1 cellular context compared by ENCODE assay signal in the genomic region with DNA sequence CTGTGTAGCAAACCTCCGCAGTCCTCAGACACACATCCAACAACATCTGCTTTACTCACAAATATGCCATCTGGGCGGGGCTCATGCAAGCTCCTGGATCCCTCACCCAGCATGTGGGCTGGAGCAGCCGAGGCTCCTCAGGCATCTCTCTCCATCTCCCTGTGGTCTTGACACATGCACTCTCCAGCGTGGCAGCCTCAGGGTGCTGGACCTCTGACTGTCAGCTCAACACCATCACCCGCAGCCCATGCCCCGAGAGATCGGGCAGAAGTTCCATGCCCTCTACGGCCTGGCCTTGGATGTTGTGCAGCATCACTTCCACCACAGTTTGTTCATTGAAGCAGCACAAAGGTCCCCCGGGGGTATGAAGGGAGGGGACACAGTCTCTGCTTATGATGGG.
TF ChIP-seq lines count a peak whose summit lies in the region.

No MANE protein-coding gene starts in this region.

TF ChIP-seq in GM23338, 12 proteins besides CTCF, POLR2A, EP300 and RAD21:
- TF ChIP-seq, protein P1, sequence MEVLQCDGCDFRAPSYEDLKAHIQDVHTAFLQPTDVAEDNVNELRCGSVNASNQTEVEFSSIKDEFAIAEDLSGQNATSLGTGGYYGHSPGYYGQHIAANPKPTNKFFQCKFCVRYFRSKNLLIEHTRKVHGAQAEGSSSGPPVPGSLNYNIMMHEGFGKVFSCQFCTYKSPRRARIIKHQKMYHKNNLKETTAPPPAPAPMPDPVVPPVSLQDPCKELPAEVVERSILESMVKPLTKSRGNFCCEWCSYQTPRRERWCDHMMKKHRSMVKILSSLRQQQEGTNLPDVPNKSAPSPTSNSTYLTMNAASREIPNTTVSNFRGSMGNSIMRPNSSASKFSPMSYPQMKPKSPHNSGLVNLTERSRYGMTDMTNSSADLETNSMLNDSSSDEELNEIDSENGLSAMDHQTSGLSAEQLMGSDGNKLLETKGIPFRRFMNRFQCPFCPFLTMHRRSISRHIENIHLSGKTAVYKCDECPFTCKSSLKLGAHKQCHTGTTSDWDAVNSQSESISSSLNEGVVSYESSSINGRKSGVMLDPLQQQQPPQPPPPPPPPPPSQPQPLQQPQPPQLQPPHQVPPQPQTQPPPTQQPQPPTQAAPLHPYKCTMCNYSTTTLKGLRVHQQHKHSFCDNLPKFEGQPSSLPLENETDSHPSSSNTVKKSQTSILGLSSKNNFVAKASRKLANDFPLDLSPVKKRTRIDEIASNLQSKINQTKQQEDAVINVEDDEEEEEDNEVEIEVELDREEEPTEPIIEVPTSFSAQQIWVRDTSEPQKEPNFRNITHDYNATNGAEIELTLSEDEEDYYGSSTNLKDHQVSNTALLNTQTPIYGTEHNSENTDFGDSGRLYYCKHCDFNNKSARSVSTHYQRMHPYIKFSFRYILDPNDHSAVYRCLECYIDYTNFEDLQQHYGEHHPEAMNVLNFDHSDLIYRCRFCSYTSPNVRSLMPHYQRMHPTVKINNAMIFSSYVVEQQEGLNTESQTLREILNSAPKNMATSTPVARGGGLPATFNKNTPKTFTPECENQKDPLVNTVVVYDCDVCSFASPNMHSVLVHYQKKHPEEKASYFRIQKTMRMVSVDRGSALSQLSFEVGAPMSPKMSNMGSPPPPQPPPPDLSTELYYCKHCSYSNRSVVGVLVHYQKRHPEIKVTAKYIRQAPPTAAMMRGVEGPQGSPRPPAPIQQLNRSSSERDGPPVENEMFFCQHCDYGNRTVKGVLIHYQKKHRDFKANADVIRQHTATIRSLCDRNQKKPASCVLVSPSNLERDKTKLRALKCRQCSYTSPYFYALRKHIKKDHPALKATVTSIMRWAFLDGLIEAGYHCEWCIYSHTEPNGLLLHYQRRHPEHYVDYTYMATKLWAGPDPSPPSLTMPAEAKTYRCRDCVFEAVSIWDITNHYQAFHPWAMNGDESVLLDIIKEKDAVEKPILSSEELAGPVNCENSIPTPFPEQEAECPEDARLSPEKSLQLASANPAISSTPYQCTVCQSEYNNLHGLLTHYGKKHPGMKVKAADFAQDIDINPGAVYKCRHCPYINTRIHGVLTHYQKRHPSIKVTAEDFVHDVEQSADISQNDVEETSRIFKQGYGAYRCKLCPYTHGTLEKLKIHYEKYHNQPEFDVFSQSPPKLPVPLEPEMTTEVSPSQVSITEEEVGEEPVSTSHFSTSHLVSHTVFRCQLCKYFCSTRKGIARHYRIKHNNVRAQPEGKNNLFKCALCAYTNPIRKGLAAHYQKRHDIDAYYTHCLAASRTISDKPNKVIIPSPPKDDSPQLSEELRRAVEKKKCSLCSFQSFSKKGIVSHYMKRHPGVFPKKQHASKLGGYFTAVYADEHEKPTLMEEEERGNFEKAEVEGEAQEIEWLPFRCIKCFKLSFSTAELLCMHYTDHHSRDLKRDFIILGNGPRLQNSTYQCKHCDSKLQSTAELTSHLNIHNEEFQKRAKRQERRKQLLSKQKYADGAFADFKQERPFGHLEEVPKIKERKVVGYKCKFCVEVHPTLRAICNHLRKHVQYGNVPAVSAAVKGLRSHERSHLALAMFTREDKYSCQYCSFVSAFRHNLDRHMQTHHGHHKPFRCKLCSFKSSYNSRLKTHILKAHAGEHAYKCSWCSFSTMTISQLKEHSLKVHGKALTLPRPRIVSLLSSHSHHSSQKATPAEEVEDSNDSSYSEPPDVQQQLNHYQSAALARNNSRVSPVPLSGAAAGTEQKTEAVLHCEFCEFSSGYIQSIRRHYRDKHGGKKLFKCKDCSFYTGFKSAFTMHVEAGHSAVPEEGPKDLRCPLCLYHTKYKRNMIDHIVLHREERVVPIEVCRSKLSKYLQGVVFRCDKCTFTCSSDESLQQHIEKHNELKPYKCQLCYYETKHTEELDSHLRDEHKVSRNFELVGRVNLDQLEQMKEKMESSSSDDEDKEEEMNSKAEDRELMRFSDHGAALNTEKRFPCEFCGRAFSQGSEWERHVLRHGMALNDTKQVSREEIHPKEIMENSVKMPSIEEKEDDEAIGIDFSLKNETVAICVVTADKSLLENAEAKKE (CRISPR knock-in tag; IDR thresholded peaks at IDR 0.05) = no peak
- TF ChIP-seq ZNF331 (CRISPR knock-in tag; IDR thresholded peaks at IDR 0.05; ENCODE audit: low read depth) (no peak), EZH2phosphoT487 (IDR thresholded peaks at IDR 0.05; ENCODE audit: unreplicated experiment) (no peak), ZNF114 (CRISPR knock-in tag; IDR thresholded peaks at IDR 0.05) (no peak), NANOG (IDR thresholded peaks at IDR 0.05; ENCODE audit: borderline replicate concordance) (no peak), STAT1 (IDR thresholded peaks at IDR 0.05; ENCODE audit: unreplicated experiment) (no peak), CREB1 (CRISPR knock-in tag; IDR thresholded peaks at IDR 0.05; ENCODE audit: low read depth) (no peak), JUNB (IDR thresholded peaks at IDR 0.05; ENCODE audit: unreplicated experiment) (no peak)
- TF ChIP-seq, protein P2, sequence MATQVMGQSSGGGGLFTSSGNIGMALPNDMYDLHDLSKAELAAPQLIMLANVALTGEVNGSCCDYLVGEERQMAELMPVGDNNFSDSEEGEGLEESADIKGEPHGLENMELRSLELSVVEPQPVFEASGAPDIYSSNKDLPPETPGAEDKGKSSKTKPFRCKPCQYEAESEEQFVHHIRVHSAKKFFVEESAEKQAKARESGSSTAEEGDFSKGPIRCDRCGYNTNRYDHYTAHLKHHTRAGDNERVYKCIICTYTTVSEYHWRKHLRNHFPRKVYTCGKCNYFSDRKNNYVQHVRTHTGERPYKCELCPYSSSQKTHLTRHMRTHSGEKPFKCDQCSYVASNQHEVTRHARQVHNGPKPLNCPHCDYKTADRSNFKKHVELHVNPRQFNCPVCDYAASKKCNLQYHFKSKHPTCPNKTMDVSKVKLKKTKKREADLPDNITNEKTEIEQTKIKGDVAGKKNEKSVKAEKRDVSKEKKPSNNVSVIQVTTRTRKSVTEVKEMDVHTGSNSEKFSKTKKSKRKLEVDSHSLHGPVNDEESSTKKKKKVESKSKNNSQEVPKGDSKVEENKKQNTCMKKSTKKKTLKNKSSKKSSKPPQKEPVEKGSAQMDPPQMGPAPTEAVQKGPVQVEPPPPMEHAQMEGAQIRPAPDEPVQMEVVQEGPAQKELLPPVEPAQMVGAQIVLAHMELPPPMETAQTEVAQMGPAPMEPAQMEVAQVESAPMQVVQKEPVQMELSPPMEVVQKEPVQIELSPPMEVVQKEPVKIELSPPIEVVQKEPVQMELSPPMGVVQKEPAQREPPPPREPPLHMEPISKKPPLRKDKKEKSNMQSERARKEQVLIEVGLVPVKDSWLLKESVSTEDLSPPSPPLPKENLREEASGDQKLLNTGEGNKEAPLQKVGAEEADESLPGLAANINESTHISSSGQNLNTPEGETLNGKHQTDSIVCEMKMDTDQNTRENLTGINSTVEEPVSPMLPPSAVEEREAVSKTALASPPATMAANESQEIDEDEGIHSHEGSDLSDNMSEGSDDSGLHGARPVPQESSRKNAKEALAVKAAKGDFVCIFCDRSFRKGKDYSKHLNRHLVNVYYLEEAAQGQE (IDR thresholded peaks at IDR 0.05; ENCODE audit: unreplicated experiment) = no peak
